Comparison of ENCODE assay signal across 1 cellular context in the genomic region with DNA sequence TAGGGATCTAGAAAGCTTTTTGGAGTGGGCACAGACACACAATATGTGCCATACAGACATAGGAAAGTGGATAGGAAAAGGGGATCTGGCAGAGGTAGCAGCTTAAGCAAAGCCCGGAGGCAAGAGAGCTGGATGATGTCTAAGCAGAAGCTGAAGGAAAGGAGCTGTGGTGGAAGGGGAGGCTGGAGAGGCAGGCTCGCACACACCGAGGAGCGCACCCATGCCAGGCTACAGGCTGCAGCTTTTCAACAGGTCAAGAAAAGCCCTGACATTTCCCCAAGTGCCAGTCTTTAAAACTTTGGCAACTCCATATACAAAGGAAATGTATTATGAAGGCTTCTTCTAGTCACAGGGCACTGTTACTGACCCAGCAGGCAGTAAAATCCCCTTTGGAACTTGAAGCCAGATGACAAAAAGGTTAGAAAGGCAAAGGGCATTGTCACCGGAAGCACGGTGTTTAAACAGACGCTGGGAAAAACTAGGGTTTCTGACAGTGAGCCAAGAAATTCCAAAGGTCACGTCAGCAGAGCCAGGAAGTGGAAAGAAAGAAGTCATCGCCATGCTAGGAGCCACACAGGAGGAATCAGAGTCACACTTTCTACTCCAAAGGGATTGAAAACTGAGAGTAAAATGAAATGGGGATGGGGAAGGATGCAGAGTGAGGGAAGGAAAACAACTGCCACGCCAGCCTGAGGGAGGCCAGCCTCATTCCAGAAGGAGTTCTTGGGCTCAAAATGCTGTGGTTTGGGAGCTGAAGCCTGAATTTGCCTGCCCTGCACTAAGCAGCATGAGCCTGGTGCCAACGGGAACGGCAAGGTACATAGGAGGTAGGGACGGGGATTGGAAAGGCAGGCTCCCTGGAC.
TF ChIP-seq lines count a peak whose summit lies in the region.

No MANE protein-coding gene starts in this region.

TF ChIP-seq in H1, 55 proteins besides CTCF, POLR2A, EP300 and RAD21 (continued from another document):
- no peak for TF ChIP-seq NANOG (IDR thresholded peaks at IDR 0.05; ENCODE audit: insufficient read depth, low read depth, low read length, poor library complexity, severe bottlenecking)
- no peak for TF ChIP-seq ASH2L (IDR thresholded peaks at IDR 0.05; ENCODE audit: low read length)
- no peak for TF ChIP-seq NRF1 (IDR thresholded peaks at IDR 0.05; ENCODE audit: low read depth, low read length)
